Comparison of ENCODE assay signal across 2 cellular contexts in genomic region chr16:543301-544164, GRCh38.
TF ChIP-seq lines count a peak whose summit lies in the region.

No MANE protein-coding gene starts in this region.

TF ChIP-seq in HEK293, 187 proteins besides CTCF, POLR2A, EP300 and RAD21:
- no peak for TF ChIP-seq ZNF513 (tag by site-specific recombination; IDR thresholded peaks at IDR 0.05)
- no peak for TF ChIP-seq ZNF214 (tag by site-specific recombination; IDR thresholded peaks at IDR 0.05; ENCODE audit: borderline replicate concordance)
- TF ChIP-seq GLIS2 (tag by site-specific recombination; IDR thresholded peaks at IDR 0.05), result peak; percentile 29; the same call in 1 of the 2 replicates
- TF ChIP-seq ZNF76 (tag by site-specific recombination; IDR thresholded peaks at IDR 0.05; ENCODE audit: borderline replicate concordance, low read depth), result no peak
- no peak for TF ChIP-seq ZNF701 (tag by site-specific recombination; IDR thresholded peaks at IDR 0.05)
- TF ChIP-seq ZNF473 (tag by site-specific recombination; IDR thresholded peaks at IDR 0.05), result no peak
- TF ChIP-seq, protein P1, sequence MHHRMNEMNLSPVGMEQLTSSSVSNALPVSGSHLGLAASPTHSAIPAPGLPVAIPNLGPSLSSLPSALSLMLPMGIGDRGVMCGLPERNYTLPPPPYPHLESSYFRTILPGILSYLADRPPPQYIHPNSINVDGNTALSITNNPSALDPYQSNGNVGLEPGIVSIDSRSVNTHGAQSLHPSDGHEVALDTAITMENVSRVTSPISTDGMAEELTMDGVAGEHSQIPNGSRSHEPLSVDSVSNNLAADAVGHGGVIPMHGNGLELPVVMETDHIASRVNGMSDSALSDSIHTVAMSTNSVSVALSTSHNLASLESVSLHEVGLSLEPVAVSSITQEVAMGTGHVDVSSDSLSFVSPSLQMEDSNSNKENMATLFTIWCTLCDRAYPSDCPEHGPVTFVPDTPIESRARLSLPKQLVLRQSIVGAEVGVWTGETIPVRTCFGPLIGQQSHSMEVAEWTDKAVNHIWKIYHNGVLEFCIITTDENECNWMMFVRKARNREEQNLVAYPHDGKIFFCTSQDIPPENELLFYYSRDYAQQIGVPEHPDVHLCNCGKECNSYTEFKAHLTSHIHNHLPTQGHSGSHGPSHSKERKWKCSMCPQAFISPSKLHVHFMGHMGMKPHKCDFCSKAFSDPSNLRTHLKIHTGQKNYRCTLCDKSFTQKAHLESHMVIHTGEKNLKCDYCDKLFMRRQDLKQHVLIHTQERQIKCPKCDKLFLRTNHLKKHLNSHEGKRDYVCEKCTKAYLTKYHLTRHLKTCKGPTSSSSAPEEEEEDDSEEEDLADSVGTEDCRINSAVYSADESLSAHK (tag by site-specific recombination; IDR thresholded peaks at IDR 0.05), result no peak
- peak; percentile 12; the same call in 1 of the 2 replicates for TF ChIP-seq ZIC2 (tag by site-specific recombination; IDR thresholded peaks at IDR 0.05)
TF ChIP-seq in HEK293: peak in this region for 2.

TF ChIP-seq in HepG2, 621 proteins besides CTCF, POLR2A, EP300 and RAD21 (continues in another document):
- TF ChIP-seq ZNF329 (CRISPR knock-in tag; IDR thresholded peaks at IDR 0.05; ENCODE audit: low read depth), result no peak
- TF ChIP-seq NONO (IDR thresholded peaks at IDR 0.05), result no peak
- TF ChIP-seq NONO (CRISPR knock-in tag; conservative IDR thresholded peaks at IDR 0.05), result peak; percentile 72
- peak; percentile 29; the same call in 1 of the 2 replicates for TF ChIP-seq HMG20A (CRISPR knock-in tag; IDR thresholded peaks at IDR 0.05; ENCODE audit: borderline replicate concordance)
- TF ChIP-seq SUZ12 (IDR thresholded peaks at IDR 0.05; ENCODE audit: low read depth, low read length), result no peak
- peak; percentile 73 for TF ChIP-seq MED1 (CRISPR knock-in tag; IDR thresholded peaks at IDR 0.05)
- TF ChIP-seq PTBP1 (IDR thresholded peaks at IDR 0.05; ENCODE audit: low read depth, low read length, poor library complexity, severe bottlenecking), result peak; percentile 78
- TF ChIP-seq HOXD1 (CRISPR knock-in tag; IDR thresholded peaks at IDR 0.05), result 0 out of 2 replicates have a peak, but pooled peaks have one; percentile 12
- TF ChIP-seq, protein P2, sequence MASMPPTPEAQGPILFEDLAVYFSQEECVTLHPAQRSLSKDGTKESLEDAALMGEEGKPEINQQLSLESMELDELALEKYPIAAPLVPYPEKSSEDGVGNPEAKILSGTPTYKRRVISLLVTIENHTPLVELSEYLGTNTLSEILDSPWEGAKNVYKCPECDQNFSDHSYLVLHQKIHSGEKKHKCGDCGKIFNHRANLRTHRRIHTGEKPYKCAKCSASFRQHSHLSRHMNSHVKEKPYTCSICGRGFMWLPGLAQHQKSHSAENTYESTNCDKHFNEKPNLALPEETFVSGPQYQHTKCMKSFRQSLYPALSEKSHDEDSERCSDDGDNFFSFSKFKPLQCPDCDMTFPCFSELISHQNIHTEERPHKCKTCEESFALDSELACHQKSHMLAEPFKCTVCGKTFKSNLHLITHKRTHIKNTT (CRISPR knock-in tag; IDR thresholded peaks at IDR 0.05), result no peak
- TF ChIP-seq, protein P3, sequence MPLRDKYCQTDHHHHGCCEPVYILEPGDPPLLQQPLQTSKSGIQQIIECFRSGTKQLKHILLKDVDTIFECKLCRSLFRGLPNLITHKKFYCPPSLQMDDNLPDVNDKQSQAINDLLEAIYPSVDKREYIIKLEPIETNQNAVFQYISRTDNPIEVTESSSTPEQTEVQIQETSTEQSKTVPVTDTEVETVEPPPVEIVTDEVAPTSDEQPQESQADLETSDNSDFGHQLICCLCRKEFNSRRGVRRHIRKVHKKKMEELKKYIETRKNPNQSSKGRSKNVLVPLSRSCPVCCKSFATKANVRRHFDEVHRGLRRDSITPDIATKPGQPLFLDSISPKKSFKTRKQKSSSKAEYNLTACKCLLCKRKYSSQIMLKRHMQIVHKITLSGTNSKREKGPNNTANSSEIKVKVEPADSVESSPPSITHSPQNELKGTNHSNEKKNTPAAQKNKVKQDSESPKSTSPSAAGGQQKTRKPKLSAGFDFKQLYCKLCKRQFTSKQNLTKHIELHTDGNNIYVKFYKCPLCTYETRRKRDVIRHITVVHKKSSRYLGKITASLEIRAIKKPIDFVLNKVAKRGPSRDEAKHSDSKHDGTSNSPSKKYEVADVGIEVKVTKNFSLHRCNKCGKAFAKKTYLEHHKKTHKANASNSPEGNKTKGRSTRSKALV (CRISPR knock-in tag; IDR thresholded peaks at IDR 0.05), result peak; percentile 68; the same call in 1 of the 2 replicates
- TF ChIP-seq, protein P4, sequence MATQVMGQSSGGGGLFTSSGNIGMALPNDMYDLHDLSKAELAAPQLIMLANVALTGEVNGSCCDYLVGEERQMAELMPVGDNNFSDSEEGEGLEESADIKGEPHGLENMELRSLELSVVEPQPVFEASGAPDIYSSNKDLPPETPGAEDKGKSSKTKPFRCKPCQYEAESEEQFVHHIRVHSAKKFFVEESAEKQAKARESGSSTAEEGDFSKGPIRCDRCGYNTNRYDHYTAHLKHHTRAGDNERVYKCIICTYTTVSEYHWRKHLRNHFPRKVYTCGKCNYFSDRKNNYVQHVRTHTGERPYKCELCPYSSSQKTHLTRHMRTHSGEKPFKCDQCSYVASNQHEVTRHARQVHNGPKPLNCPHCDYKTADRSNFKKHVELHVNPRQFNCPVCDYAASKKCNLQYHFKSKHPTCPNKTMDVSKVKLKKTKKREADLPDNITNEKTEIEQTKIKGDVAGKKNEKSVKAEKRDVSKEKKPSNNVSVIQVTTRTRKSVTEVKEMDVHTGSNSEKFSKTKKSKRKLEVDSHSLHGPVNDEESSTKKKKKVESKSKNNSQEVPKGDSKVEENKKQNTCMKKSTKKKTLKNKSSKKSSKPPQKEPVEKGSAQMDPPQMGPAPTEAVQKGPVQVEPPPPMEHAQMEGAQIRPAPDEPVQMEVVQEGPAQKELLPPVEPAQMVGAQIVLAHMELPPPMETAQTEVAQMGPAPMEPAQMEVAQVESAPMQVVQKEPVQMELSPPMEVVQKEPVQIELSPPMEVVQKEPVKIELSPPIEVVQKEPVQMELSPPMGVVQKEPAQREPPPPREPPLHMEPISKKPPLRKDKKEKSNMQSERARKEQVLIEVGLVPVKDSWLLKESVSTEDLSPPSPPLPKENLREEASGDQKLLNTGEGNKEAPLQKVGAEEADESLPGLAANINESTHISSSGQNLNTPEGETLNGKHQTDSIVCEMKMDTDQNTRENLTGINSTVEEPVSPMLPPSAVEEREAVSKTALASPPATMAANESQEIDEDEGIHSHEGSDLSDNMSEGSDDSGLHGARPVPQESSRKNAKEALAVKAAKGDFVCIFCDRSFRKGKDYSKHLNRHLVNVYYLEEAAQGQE (IDR thresholded peaks at IDR 0.05; ENCODE audit: borderline replicate concordance in 1 of 2, low read depth in 1 of 2, low read length in 2 of 2), result no peak
- TF ChIP-seq MXD1 (CRISPR knock-in tag; IDR thresholded peaks at IDR 0.05), result peak; percentile 51; the same call in 1 of the 2 replicates
- no peak for TF ChIP-seq TRIM24 (CRISPR knock-in tag; IDR thresholded peaks at IDR 0.05)
- no peak for TF ChIP-seq TAF15 (IDR thresholded peaks at IDR 0.05; ENCODE audit: low read depth, low read length, poor library complexity, severe bottlenecking)
- TF ChIP-seq, protein P5, sequence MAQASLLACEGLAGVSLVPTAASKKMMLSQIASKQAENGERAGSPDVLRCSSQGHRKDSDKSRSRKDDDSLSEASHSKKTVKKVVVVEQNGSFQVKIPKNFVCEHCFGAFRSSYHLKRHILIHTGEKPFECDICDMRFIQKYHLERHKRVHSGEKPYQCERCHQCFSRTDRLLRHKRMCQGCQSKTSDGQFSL (CRISPR knock-in tag; IDR thresholded peaks at IDR 0.05), result no peak
- peak; percentile 82 for TF ChIP-seq ATF2 (CRISPR knock-in tag; IDR thresholded peaks at IDR 0.05)
- TF ChIP-seq CREB1 (IDR thresholded peaks at IDR 0.05), result peak; percentile 43; the same call in 1 of the 2 replicates
- no peak; the same call in 1 of the 2 replicates for TF ChIP-seq CREB1 (CRISPR knock-in tag; IDR thresholded peaks at IDR 0.05)
- TF ChIP-seq ZNF724P (CRISPR knock-in tag; IDR thresholded peaks at IDR 0.05; ENCODE audit: borderline replicate concordance), result peak; percentile 33; the same call in 1 of the 2 replicates
- no peak for TF ChIP-seq HNRNPH1 (optimal IDR thresholded peaks at IDR 0.05; ENCODE audit: low read depth, low read length)
- TF ChIP-seq, protein P6, sequence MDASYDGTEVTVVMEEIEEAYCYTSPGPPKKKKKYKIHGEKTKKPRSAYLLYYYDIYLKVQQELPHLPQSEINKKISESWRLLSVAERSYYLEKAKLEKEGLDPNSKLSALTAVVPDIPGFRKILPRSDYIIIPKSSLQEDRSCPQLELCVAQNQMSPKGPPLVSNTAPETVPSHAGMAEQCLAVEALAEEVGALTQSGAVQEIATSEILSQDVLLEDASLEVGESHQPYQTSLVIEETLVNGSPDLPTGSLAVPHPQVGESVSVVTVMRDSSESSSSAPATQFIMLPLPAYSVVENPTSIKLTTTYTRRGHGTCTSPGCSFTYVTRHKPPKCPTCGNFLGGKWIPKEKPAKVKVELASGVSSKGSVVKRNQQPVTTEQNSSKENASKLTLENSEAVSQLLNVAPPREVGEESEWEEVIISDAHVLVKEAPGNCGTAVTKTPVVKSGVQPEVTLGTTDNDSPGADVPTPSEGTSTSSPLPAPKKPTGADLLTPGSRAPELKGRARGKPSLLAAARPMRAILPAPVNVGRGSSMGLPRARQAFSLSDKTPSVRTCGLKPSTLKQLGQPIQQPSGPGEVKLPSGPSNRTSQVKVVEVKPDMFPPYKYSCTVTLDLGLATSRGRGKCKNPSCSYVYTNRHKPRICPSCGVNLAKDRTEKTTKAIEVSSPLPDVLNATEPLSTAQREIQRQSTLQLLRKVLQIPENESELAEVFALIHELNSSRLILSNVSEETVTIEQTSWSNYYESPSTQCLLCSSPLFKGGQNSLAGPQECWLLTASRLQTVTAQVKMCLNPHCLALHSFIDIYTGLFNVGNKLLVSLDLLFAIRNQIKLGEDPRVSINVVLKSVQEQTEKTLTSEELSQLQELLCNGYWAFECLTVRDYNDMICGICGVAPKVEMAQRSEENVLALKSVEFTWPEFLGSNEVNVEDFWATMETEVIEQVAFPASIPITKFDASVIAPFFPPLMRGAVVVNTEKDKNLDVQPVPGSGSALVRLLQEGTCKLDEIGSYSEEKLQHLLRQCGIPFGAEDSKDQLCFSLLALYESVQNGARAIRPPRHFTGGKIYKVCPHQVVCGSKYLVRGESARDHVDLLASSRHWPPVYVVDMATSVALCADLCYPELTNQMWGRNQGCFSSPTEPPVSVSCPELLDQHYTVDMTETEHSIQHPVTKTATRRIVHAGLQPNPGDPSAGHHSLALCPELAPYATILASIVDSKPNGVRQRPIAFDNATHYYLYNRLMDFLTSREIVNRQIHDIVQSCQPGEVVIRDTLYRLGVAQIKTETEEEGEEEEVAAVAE (CRISPR knock-in tag; IDR thresholded peaks at IDR 0.05; ENCODE audit: borderline replicate concordance), result no peak
- TF ChIP-seq ZBTB44 (CRISPR knock-in tag; IDR thresholded peaks at IDR 0.05), result no peak
- 0 out of 2 replicates have a peak, but pooled peaks have one; percentile 26 for TF ChIP-seq SP2 (CRISPR knock-in tag; IDR thresholded peaks at IDR 0.05)
- TF ChIP-seq, protein P7, sequence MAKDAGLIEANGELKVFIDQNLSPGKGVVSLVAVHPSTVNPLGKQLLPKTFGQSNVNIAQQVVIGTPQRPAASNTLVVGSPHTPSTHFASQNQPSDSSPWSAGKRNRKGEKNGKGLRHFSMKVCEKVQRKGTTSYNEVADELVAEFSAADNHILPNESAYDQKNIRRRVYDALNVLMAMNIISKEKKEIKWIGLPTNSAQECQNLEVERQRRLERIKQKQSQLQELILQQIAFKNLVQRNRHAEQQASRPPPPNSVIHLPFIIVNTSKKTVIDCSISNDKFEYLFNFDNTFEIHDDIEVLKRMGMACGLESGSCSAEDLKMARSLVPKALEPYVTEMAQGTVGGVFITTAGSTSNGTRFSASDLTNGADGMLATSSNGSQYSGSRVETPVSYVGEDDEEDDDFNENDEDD (CRISPR knock-in tag; IDR thresholded peaks at IDR 0.05; ENCODE audit: borderline replicate concordance), result 0 out of 2 replicates have a peak, but pooled peaks have one; percentile 18
- TF ChIP-seq KLF16 (CRISPR knock-in tag; IDR thresholded peaks at IDR 0.05), result peak in 1 of 2 experiments; percentile 71; a peak in 1 of 4 replicates
- TF ChIP-seq TRAFD1 (CRISPR knock-in tag; IDR thresholded peaks at IDR 0.05; ENCODE audit: borderline replicate concordance), result no peak
- no peak for TF ChIP-seq ELF3 (CRISPR knock-in tag; IDR thresholded peaks at IDR 0.05)
- TF ChIP-seq RXRB (CRISPR knock-in tag; IDR thresholded peaks at IDR 0.05; ENCODE audit: borderline replicate concordance), result peak; percentile 50
